In the genomic region with DNA sequence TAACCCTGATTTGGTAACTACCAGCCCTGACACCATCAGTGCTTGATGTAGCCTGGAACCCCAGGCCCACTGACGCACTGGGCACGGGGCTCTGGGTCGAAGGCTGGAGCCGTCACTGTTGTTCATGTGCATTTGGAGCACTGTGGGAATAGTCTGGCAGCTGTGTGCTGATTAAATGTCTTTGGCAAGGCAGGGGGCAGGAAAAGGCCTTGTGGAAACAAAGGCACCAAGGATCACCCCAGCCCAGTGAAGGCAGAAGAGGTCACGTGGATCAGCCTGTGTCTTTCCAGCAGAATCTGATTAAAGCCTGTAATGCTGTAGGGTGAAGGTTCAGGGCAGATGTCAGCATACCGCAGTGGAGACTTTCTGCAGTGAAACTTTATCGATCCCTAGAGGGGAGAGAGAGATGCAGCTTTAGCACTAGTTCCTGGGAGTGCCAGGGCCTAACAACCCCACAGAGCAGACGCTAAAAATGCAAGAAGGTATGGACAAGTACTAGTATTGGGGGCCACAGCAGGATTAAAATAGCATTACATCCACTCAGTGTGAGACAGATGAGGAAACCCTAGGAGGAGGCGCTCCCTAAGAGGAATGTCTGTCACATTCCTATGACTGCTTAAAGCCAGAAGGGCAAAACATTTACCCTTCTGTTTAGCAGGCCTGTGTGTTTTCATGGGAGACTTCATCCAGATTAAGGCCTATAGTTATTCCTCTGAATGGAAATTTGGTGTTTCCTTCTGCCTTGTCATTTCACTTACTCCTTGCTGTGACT, we compare ENCODE assay signal across 1 cellular context.
TF ChIP-seq lines count a peak whose summit lies in the region.

No MANE protein-coding gene starts in this region.

TF ChIP-seq in IMR-90, 13 proteins besides CTCF, POLR2A, EP300 and RAD21 (continued from another document):
- TF ChIP-seq, protein P1, sequence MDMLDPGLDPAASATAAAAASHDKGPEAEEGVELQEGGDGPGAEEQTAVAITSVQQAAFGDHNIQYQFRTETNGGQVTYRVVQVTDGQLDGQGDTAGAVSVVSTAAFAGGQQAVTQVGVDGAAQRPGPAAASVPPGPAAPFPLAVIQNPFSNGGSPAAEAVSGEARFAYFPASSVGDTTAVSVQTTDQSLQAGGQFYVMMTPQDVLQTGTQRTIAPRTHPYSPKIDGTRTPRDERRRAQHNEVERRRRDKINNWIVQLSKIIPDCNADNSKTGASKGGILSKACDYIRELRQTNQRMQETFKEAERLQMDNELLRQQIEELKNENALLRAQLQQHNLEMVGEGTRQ (IDR thresholded peaks at IDR 0.05; ENCODE audit: low read depth, low read length): no peak
- TF ChIP-seq FOS (IDR thresholded peaks at IDR 0.05; ENCODE audit: low read depth, low read length) (no peak), CHD1 (IDR thresholded peaks at IDR 0.05; ENCODE audit: low read depth, low read length) (no peak)
